Comparison of ENCODE assay signal across 8 cellular contexts in genomic region chr1:147541672-147542548, GRCh38. TPM values are rescaled to one million over a fixed set of nuclear protein-coding genes. Genes with fewer than 3 reads are reported as not detected.
A peak's percentile ranks its signal among the peaks of the same experiment; 100 is the strongest.
DNase-seq lines count a peak whose midpoint lies in the region; ATAC-seq and TF ChIP-seq lines count a peak whose summit lies in the region.

No MANE protein-coding gene starts in this region.

- H3K4me2 ChIP-seq in DND-41 (ENCODE audit: insufficient read depth, low read length): peak overlapping the region; percentile 83

- H3K4me1 ChIP-seq in DND-41 (ENCODE audit: insufficient read depth, low read length) (peaks cover 52% of the 10 kb centered on the region), iPS-15b (ENCODE audit: control insufficient read depth, insufficient read depth, low read length) (peaks cover 24% of the 10 kb centered on the region), skeletal muscle tissue (ENCODE audit: control insufficient read depth in 3 of 3, insufficient read depth in 3 of 3, low read length in 3 of 3) (peaks cover 41 to 45% (median 44%) of the 10 kb centered on the region in 3 donors)

- peak overlapping the region; percentile 67 for H2AFZ ChIP-seq in DND-41 (ENCODE audit: low read depth, low read length)

- no peaks in the 10 kb centered on the region for H3K79me2 ChIP-seq in DND-41 (ENCODE audit: insufficient read depth, low read length)

- peak overlapping the region in 1 of 2 experiments; percentile 59; a peak in 3 of 4 replicates for H3K4me3 ChIP-seq in DND-41 (ENCODE audit: low read depth in 1 of 2, low read length in 2 of 2)
- H3K4me3 ChIP-seq in iPS-15b (ENCODE audit: low read depth, low read length): peak overlapping the region; percentile 84
- H3K4me3 ChIP-seq in skeletal muscle tissue (ENCODE audit: low read length in 3 of 3): peak overlapping the region; percentile 89 to 93 (median 89)

- DNase-seq in DND-41 (peak; percentile 9), NCI-H1092 (lab: John Stamatoyannopoulos, UW) (peak; percentile 53), amygdala (lab: John Stamatoyannopoulos, UW) (peak in 53 of 56 donors; percentile 12 to 84 (median 50))

- H3K27ac ChIP-seq in DND-41 (ENCODE audit: low read length) (peak overlapping the region; percentile 76), skeletal muscle tissue (ENCODE audit: low read depth, low read length) (peak overlapping the region; percentile 94)

- H3K36me3 ChIP-seq in DND-41 (ENCODE audit: insufficient read depth, low read length) (no peaks in the 10 kb centered on the region), iPS-15b (ENCODE audit: control insufficient read depth, insufficient read depth, low read length) (no peaks in the 10 kb centered on the region), skeletal muscle tissue (ENCODE audit: control insufficient read depth in 3 of 3, insufficient read depth in 3 of 3, low read length in 3 of 3) (no peaks in the 10 kb centered on the region)

- no peaks in the 10 kb centered on the region for H3K9me3 ChIP-seq in DND-41 (ENCODE audit: insufficient read depth, low read length, severe bottlenecking)
- no peaks in the 10 kb centered on the region for H3K9me3 ChIP-seq in iPS-15b (ENCODE audit: control insufficient read depth, insufficient read depth, low read length)
- no peaks in the 10 kb centered on the region for H3K9me3 ChIP-seq in skeletal muscle tissue (ENCODE audit: control insufficient read depth in 3 of 3, low read length in 3 of 3)

- TF ChIP-seq CTCF in DND-41 (IDR thresholded peaks at IDR 0.05; ENCODE audit: borderline replicate concordance, extremely low read depth, low read length, poor library complexity, severe bottlenecking): no peak

- H3K27me3 ChIP-seq in DND-41 (ENCODE audit: insufficient read depth, low read length, poor library complexity) (no peaks in the 10 kb centered on the region), iPS-15b (ENCODE audit: control insufficient read depth, insufficient read depth, low read length) (peaks cover 5% of the 10 kb centered on the region), skeletal muscle tissue (ENCODE audit: control insufficient read depth in 3 of 3, insufficient read depth in 3 of 3, low read length in 3 of 3) (no peaks in the 10 kb centered on the region)

- peak overlapping the region; percentile 61 for H3K9ac ChIP-seq in DND-41 (ENCODE audit: low read depth, low read length)
- peak overlapping the region; percentile 84 for H3K9ac ChIP-seq in iPS-15b (ENCODE audit: low read depth, low read length)
- peak overlapping the region; percentile 89 to 95 (median 91) for H3K9ac ChIP-seq in skeletal muscle tissue (ENCODE audit: low read depth in 1 of 3, low read length in 3 of 3)

- no peaks in the 10 kb centered on the region for H4K20me1 ChIP-seq in DND-41 (ENCODE audit: insufficient read depth, low read length)

- ATAC-seq in DND-41 (ENCODE audit: insufficient read depth, low read depth): no peak
- ATAC-seq in HG03520 (IDR thresholded peaks at IDR 0.05; ENCODE audit: unreplicated experiment): no peak
- no peak for ATAC-seq in HG03097 (IDR thresholded peaks at IDR 0.05; ENCODE audit: low FRiP score, unreplicated experiment)
- no peak for ATAC-seq in GM21515 (IDR thresholded peaks at IDR 0.05; ENCODE audit: unreplicated experiment)

RNA-seq across cellular contexts. Expression of gene BCL9, which starts 0.6 kb away (rescaled TPM):
- total RNA-seq in skeletal muscle tissue: 8.9 TPM
